1 cellular context compared by ENCODE assay signal in the genomic region with DNA sequence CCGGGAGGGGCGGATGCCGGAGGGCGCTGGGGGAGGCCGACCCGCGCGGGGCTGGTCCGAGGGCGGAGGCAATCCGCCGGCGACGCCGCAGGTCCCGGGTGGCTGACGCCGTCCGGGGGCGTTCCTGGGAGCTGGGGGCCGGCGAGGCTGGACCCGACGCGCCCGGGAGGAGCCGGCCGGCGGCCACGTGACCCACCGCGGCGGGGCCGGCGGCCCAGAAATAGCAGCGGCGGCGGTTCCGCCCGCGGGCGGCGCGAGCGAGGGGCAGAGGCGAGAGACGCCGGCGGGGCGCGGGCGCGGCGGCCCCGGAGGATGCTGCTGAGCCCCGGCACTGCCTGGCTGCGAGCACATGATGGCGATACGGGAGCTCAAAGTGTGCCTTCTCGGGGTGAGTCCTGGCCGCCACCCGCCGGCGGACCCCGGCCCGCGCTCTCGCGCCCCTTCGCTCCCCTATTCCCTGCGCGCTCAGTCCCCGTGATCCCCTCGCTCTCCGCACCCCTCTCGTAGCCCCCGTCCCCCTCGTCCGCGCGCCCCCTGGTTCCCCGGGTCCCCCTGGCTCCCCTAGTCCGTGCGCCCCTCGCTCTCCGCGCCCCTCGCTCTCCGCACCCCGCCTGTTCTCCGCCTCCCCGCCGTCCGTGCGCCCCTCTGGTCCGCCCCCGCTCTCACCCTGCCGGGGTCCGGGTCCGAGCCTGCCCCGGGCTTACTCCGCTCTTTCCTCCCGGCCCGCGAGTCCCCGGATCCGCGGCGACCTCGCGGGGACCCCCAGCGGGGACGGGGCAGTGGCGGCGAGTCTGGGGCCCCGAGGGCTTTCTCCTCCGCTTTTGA.
TF ChIP-seq lines count a peak whose summit lies in the region.

TSS of gene RAB31 (plus strand) at position 245 of the 825 bp plus-strand sequence. CDS start at position 350, 105 bp downstream.

TF ChIP-seq in K562, 482 proteins besides CTCF, POLR2A, EP300 and RAD21 (continued from another document and continues in another):
- TF ChIP-seq ZC3H11A (IDR thresholded peaks at IDR 0.05; ENCODE audit: low read depth, low read length), result no peak
- no peak for TF ChIP-seq GTF2B (IDR thresholded peaks at IDR 0.05; ENCODE audit: extremely low read depth, insufficient read length)
- TF ChIP-seq NCOA6 (IDR thresholded peaks at IDR 0.05), result peak; percentile 55; the same call in 1 of the 2 replicates
- no peak for TF ChIP-seq SPI1 (IDR thresholded peaks at IDR 0.05; ENCODE audit: borderline replicate concordance, low read depth, low read length)
- TF ChIP-seq MBD1 (CRISPR knock-in tag; IDR thresholded peaks at IDR 0.05), result no peak
- no peak for TF ChIP-seq RBM15 (IDR thresholded peaks at IDR 0.05; ENCODE audit: insufficient read depth, low read length)
- TF ChIP-seq SMARCB1 (IDR thresholded peaks at IDR 0.05; ENCODE audit: insufficient read length, low read depth), result no peak
- TF ChIP-seq MECOM (CRISPR knock-in tag; IDR thresholded peaks at IDR 0.05), result no peak
- TF ChIP-seq, protein P1, sequence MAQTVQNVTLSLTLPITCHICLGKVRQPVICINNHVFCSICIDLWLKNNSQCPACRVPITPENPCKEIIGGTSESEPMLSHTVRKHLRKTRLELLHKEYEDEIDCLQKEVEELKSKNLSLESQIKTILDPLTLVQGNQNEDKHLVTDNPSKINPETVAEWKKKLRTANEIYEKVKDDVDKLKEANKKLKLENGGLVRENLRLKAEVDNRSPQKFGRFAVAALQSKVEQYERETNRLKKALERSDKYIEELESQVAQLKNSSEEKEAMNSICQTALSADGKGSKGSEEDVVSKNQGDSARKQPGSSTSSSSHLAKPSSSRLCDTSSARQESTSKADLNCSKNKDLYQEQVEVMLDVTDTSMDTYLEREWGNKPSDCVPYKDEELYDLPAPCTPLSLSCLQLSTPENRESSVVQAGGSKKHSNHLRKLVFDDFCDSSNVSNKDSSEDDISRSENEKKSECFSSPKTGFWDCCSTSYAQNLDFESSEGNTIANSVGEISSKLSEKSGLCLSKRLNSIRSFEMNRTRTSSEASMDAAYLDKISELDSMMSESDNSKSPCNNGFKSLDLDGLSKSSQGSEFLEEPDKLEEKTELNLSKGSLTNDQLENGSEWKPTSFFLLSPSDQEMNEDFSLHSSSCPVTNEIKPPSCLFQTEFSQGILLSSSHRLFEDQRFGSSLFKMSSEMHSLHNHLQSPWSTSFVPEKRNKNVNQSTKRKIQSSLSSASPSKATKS (CRISPR knock-in tag; IDR thresholded peaks at IDR 0.05), result no peak
- no peak for TF ChIP-seq XRCC4 (IDR thresholded peaks at IDR 0.05; ENCODE audit: extremely low read depth, insufficient read depth, insufficient read length)
- TF ChIP-seq, protein P2, sequence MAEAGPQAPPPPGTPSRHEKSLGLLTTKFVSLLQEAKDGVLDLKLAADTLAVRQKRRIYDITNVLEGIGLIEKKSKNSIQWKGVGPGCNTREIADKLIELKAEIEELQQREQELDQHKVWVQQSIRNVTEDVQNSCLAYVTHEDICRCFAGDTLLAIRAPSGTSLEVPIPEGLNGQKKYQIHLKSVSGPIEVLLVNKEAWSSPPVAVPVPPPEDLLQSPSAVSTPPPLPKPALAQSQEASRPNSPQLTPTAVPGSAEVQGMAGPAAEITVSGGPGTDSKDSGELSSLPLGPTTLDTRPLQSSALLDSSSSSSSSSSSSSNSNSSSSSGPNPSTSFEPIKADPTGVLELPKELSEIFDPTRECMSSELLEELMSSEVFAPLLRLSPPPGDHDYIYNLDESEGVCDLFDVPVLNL (CRISPR knock-in tag; IDR thresholded peaks at IDR 0.05; ENCODE audit: low read depth), result no peak
- TF ChIP-seq TEAD1 (CRISPR knock-in tag; IDR thresholded peaks at IDR 0.05), result no peak
- TF ChIP-seq SETDB1 (IDR thresholded peaks at IDR 0.05; ENCODE audit: low read length), result no peak
- TF ChIP-seq HMG20B (CRISPR knock-in tag; IDR thresholded peaks at IDR 0.05), result no peak
- TF ChIP-seq MAFK (IDR thresholded peaks at IDR 0.05; ENCODE audit: low read length), result no peak
- no peak for TF ChIP-seq ZNF644 (tag; IDR thresholded peaks at IDR 0.05; ENCODE audit: low read depth)
- TF ChIP-seq FIP1L1 (IDR thresholded peaks at IDR 0.05; ENCODE audit: low read depth, low read length, poor library complexity, severe bottlenecking), result no peak
- no peak for TF ChIP-seq NEUROD1 (IDR thresholded peaks at IDR 0.05; ENCODE audit: borderline replicate concordance, low read depth, low read length, partially characterized antibody)
- no peak for TF ChIP-seq RBM17 (IDR thresholded peaks at IDR 0.05; ENCODE audit: borderline replicate concordance, low read depth, low read length)
- peak; percentile 50 for TF ChIP-seq USF1 (CRISPR knock-in tag; IDR thresholded peaks at IDR 0.05)
- TF ChIP-seq HIVEP1 (CRISPR knock-in tag; IDR thresholded peaks at IDR 0.05), result no peak
- TF ChIP-seq GABPB2 (CRISPR knock-in tag; conservative IDR thresholded peaks at IDR 0.05), result no peak
- no peak; the same call in 1 of the 2 replicates for TF ChIP-seq MITF (IDR thresholded peaks at IDR 0.05)
- peak; percentile 69 for TF ChIP-seq CHD1 (IDR thresholded peaks at IDR 0.05; ENCODE audit: low read length)
- no peak for TF ChIP-seq ETV5 (CRISPR knock-in tag; IDR thresholded peaks at IDR 0.05; ENCODE audit: low read depth)
- TF ChIP-seq ARHGAP35 (IDR thresholded peaks at IDR 0.05; ENCODE audit: partially characterized antibody), result peak; percentile 32
- TF ChIP-seq ZNF311 (CRISPR knock-in tag; IDR thresholded peaks at IDR 0.05), result no peak
- TF ChIP-seq RBM14 (IDR thresholded peaks at IDR 0.05; ENCODE audit: borderline replicate concordance, insufficient read depth, low read depth, low read length), result 0 out of 2 replicates have a peak, but pooled peaks have one; percentile 39
- 0 out of 2 replicates have a peak, but pooled peaks have one; percentile 42 for TF ChIP-seq KAT7 (CRISPR knock-in tag; IDR thresholded peaks at IDR 0.05; ENCODE audit: borderline replicate concordance)
- TF ChIP-seq SNRNP70 (optimal IDR thresholded peaks at IDR 0.05; ENCODE audit: low read depth, low read length), result no peak
- no peak for TF ChIP-seq KDM4B (IDR thresholded peaks at IDR 0.05; ENCODE audit: borderline replicate concordance in 2 of 2, low read depth in 1 of 2)
- no peak for TF ChIP-seq NFIX (CRISPR knock-in tag; IDR thresholded peaks at IDR 0.05; ENCODE audit: low read depth)
- TF ChIP-seq SUPT5H (IDR thresholded peaks at IDR 0.05), result no peak
- no peak for TF ChIP-seq MTA1 (IDR thresholded peaks at IDR 0.05; ENCODE audit: borderline replicate concordance)
- TF ChIP-seq TSC22D4 (tag; IDR thresholded peaks at IDR 0.05), result no peak
- no peak for TF ChIP-seq CEBPZ (IDR thresholded peaks at IDR 0.05; ENCODE audit: borderline replicate concordance, low read depth, low read length)
- no peak for TF ChIP-seq ZBTB34 (CRISPR knock-in tag; IDR thresholded peaks at IDR 0.05)
- TF ChIP-seq FOXJ2 (tag; IDR thresholded peaks at IDR 0.05), result no peak
- no peak for TF ChIP-seq ZNF316 (IDR thresholded peaks at IDR 0.05)
- TF ChIP-seq SNIP1 (IDR thresholded peaks at IDR 0.05; ENCODE audit: low read depth), result no peak
- TF ChIP-seq NFE2L1 (tag; IDR thresholded peaks at IDR 0.05; ENCODE audit: borderline replicate concordance, low read depth), result no peak
- no peak for TF ChIP-seq HMG20A (CRISPR knock-in tag; conservative IDR thresholded peaks at IDR 0.05)
- no peak for TF ChIP-seq ZNF165 (CRISPR knock-in tag; IDR thresholded peaks at IDR 0.05; ENCODE audit: borderline replicate concordance)
- TF ChIP-seq WHSC1 (IDR thresholded peaks at IDR 0.05; ENCODE audit: low read length), result no peak
- no peak for TF ChIP-seq RBM34 (IDR thresholded peaks at IDR 0.05; ENCODE audit: borderline replicate concordance, insufficient read depth, low read length)
- no peak for TF ChIP-seq BRF1 (IDR thresholded peaks at IDR 0.05; ENCODE audit: borderline replicate concordance, extremely low read depth, insufficient read length)
- TF ChIP-seq STAT5B (CRISPR knock-in tag; IDR thresholded peaks at IDR 0.05), result no peak
- TF ChIP-seq MTA2 (IDR thresholded peaks at IDR 0.05; ENCODE audit: low read depth), result no peak
- TF ChIP-seq ZNF57 (CRISPR knock-in tag; IDR thresholded peaks at IDR 0.05), result no peak
- no peak for TF ChIP-seq JUND (IDR thresholded peaks at IDR 0.05; ENCODE audit: borderline replicate concordance, low read depth, low read length)
- TF ChIP-seq JUND (tag; IDR thresholded peaks at IDR 0.05; ENCODE audit: borderline replicate concordance, low read depth, low read length), result no peak; the same call in 2 of the 3 replicates
- TF ChIP-seq ZFPM2 (CRISPR knock-in tag; IDR thresholded peaks at IDR 0.05), result no peak
- TF ChIP-seq, protein P3, sequence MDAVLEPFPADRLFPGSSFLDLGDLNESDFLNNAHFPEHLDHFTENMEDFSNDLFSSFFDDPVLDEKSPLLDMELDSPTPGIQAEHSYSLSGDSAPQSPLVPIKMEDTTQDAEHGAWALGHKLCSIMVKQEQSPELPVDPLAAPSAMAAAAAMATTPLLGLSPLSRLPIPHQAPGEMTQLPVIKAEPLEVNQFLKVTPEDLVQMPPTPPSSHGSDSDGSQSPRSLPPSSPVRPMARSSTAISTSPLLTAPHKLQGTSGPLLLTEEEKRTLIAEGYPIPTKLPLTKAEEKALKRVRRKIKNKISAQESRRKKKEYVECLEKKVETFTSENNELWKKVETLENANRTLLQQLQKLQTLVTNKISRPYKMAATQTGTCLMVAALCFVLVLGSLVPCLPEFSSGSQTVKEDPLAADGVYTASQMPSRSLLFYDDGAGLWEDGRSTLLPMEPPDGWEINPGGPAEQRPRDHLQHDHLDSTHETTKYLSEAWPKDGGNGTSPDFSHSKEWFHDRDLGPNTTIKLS (IDR thresholded peaks at IDR 0.05; ENCODE audit: borderline replicate concordance, low read depth), result peak; percentile 4; the same call in 1 of the 2 replicates
- no peak for TF ChIP-seq MCM5 (IDR thresholded peaks at IDR 0.05; ENCODE audit: low read depth)
